Comparison of ENCODE assay signal across 1 cellular context in the genomic region with DNA sequence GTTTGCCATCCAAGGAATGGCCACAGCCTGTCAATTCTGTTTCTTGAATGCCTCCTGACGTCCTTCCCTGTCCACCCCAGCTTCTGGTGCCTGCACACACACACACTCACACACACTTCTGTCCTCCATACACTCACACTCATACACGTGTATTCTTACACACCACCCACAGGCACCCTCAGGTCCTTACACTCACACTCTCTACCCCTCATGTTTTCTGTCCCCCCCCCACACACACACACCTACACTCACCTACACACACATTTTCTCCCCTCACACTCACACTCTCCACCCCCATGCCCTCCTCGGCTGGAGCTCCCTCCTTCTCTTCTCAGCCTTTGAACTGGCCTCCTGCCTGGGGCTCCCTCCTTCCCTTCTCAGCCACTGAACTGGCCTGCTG.
TF ChIP-seq lines count a peak whose summit lies in the region.

No MANE protein-coding gene starts in this region.

TF ChIP-seq in HEK293, 187 proteins besides CTCF, POLR2A, EP300 and RAD21 (continued from another document):
- TF ChIP-seq EGR2 (tag by site-specific recombination; IDR thresholded peaks at IDR 0.05; ENCODE audit: low read depth) (peak; percentile 64; the same call in 1 of the 2 replicates), ZNF19 (tag by site-specific recombination; IDR thresholded peaks at IDR 0.05; ENCODE audit: low read depth) (no peak), ZNF354C (tag by site-specific recombination; IDR thresholded peaks at IDR 0.05; ENCODE audit: borderline replicate concordance, low read depth) (no peak), ZNF48 (tag by site-specific recombination; IDR thresholded peaks at IDR 0.05) (no peak), ZNF654 (tag by site-specific recombination; IDR thresholded peaks at IDR 0.05; ENCODE audit: low read depth) (no peak)
